In genomic region chr7:94195201-94195600, GRCh38 we compare ENCODE assay signal across 27 cellular contexts.
"Had no signal": no experiment of that assay in that cellular context is flagged by ENCODE, and none has a peak within 500 bp of the region (broad histone marks: within the 10 kb centered on the region; RNA-seq: fewer than 3 reads in every experiment).

No MANE protein-coding gene starts in this region.

- H3K4me1 ChIP-seq: ascending aorta, gastrocnemius medialis, right lobe of liver, uterus had no signal

- ATAC-seq: activated T-cell treated with anti-CD3 and anti-CD28 coated beads, Interleukin-2, amount 50 U/mL, for 72 hours; effector memory CD8-positive, alpha-beta T cell; gastrocnemius medialis; left cardiac atrium; left ventricle myocardium superior; right lobe of liver; stimulated activated naive CD8-positive, alpha-beta T cell treated with anti-CD3 and anti-CD28 coated beads, Interleukin-15, Interleukin-2, amounts not matched to agents 100 U/mL and 50 U/mL, for 24 hours had no signal

- H3K4me3 ChIP-seq: ascending aorta, cardiac muscle cell, coronary artery, dorsolateral prefrontal cortex, gastrocnemius medialis, ovary, right lobe of liver, thoracic aorta, uterus had no signal

- H3K27me3 ChIP-seq: ascending aorta, cardiac muscle cell, gastrocnemius medialis, neutrophil, ovary, right lobe of liver, uterus had no signal

- DNase-seq: activated CD4-positive, alpha-beta T cell treated with anti-CD3 and anti-CD28 coated beads for 4 hours; activated CD4-positive, alpha-beta T cell treated with anti-CD3 and anti-CD28 coated beads, Interleukin-2, amount 50 U/mL, for 4 hours; activated naive CD4-positive, alpha-beta T cell treated with Interleukin-2 at 50 U/mL for 16 hours; activated T-cell treated with anti-CD3 and anti-CD28 coated beads for 4 hours; activated T-cell treated with anti-CD3 and anti-CD28 coated beads, Interleukin-2, amount 50 U/mL, for 72 hours; cerebellar nuclear complex; dorsolateral prefrontal cortex; effector memory CD8-positive, alpha-beta T cell; gastrocnemius medialis; glutamatergic neuron; islet precursor cell; left cardiac atrium; left ventricle myocardium superior; naive B cell; nephron progenitor cell; ovary; right lobe of liver; stimulated activated CD4-positive, alpha-beta T cell treated with anti-CD3 and anti-CD28 coated beads, Interleukin-2, amount 100 ng/mL, for 48 hours; stimulated activated naive CD8-positive, alpha-beta T cell treated with anti-CD3 and anti-CD28 coated beads, Interleukin-15, Interleukin-2, amounts not matched to agents 100 U/mL and 50 U/mL, for 24 hours; trophoblast cell; uterus had no signal

- H3K36me3 ChIP-seq: ascending aorta, cardiac muscle cell, gastrocnemius medialis, neutrophil, ovary, right lobe of liver, thoracic aorta, uterus had no signal

- H3K27ac ChIP-seq: ascending aorta, cardiac muscle cell, coronary artery, dorsolateral prefrontal cortex, gastrocnemius medialis, neutrophil, ovary, right lobe of liver, thoracic aorta, uterus, VCaP had no signal

- H3K9me3 ChIP-seq: ascending aorta, gastrocnemius medialis, neutrophil, ovary, right lobe of liver, thoracic aorta, uterus had no signal
